ENCODE assay signal across 9 cellular contexts in genomic region chr6:15628499-15629131, GRCh38. TPM values are rescaled to one million over a fixed set of nuclear protein-coding genes. Genes with fewer than 3 reads are reported as not detected.
DNase-seq lines count a peak whose midpoint lies in the region; ATAC-seq and TF ChIP-seq lines count a peak whose summit lies in the region.
"Had no signal": no experiment of that assay in that cellular context is flagged by ENCODE, and none has a peak within 500 bp of the region (broad histone marks: within the 10 kb centered on the region; RNA-seq: fewer than 3 reads in every experiment).

No MANE protein-coding gene starts in this region.

- 68 to 82% (median 77%) methylated on average over 7 of the region's 7 CpGs for WGBS in stomach, 5 donors
- no CpG with 5 or more reads among the region's 7 CpGs for WGBS in H9 (ENCODE audit: extremely low coverage, insufficient read length, low lambda C conversion rate)

- POLR2A ChIA-PET in MCF 10A (lab: Yijun Ruan, JAX): no interaction called here

- intact Hi-C loops in MCF 10A (cut with micrococcal nuclease) (no loop called here), breast epithelium (cut with DNase I; ENCODE audit: low total_unique reads) (no loop called here), stomach (cut with DNase I; ENCODE audit: low total_unique reads) (loop anchor here (10.0 kb wide), 1 partner anchor 124 kb away; no protein-coding TSS in a partner anchor)

- no peak overlapping the region for H4K91ac ChIP-seq in H9 (ENCODE audit: insufficient read length, low read depth, low read length)

- H3K36me3 ChIP-seq in breast epithelium (no peaks in the 10 kb centered on the region), stomach (peaks cover 0 to 6% (median 5%) of the 10 kb centered on the region in 4 donors)

- H2BK12ac ChIP-seq in H9 (ENCODE audit: insufficient read length, low read depth, low read length): no peak overlapping the region

- H2BK120ac ChIP-seq in H9 (ENCODE audit: low read depth, low read length, poor library complexity, severe bottlenecking): no peak overlapping the region

- H4K8ac ChIP-seq in H9 (replicated peaks; ENCODE audit: insufficient read length, low read depth, low read length): no peak overlapping the region

- no peak overlapping the region for H3K14ac ChIP-seq in H9 (ENCODE audit: insufficient read depth, low read length)

- no peak overlapping the region for H2AFZ ChIP-seq in H9 (ENCODE audit: low read length)

- H4K5ac ChIP-seq in H9 (ENCODE audit: insufficient read length, low read depth, low read length): no peak overlapping the region

- H2BK20ac ChIP-seq in H9 (ENCODE audit: low read depth, low read length, poor library complexity, severe bottlenecking): no peak overlapping the region

- H3K56ac ChIP-seq in H9 (ENCODE audit: insufficient read length, low read depth, low read length): no peak overlapping the region

- no peak overlapping the region for H3K9ac ChIP-seq in H9 (ENCODE audit: extremely low read depth, insufficient read length, low read length)

- no TSS peak for BruUV-seq in MCF 10A (replicated peaks; lab: Mats Ljungman, UMichigan)

- H2AK5ac ChIP-seq in H9 (ENCODE audit: insufficient read length, low read length): no peak overlapping the region

- H3K4me1 ChIP-seq in breast epithelium (no peaks in the 10 kb centered on the region), stomach (peaks cover 0 to 24% (median 5%) of the 10 kb centered on the region in 4 donors), H9 (ENCODE audit: insufficient read depth, low read length) (no peaks in the 10 kb centered on the region)

- H3K27ac Mint-ChIP-seq in MCF 10A (ENCODE audit: low read depth, unreplicated experiment): peak overlapping the region; percentile 66
- no peak overlapping the region; a peak in 1 of 7 replicates for H3K27ac Mint-ChIP-seq in H9

- H3K27me3 ChIP-seq in breast epithelium: no peaks in the 10 kb centered on the region
- H3K27me3 ChIP-seq in stomach: no peaks in the 10 kb centered on the region
- no peaks in the 10 kb centered on the region for H3K27me3 ChIP-seq in H9 (ENCODE audit: insufficient read depth, low read length)

- CTCF ChIA-PET in MCF 10A (lab: Yijun Ruan, JAX): interaction anchor here (0.6 kb wide), 3 partner anchors 18 to 619 kb away, joined by 3 read pairs; no protein-coding TSS in a partner anchor

- H3K27ac ChIP-seq in breast epithelium (peak overlapping the region in 1 of 2 donors; percentile 62), stomach (peak overlapping the region in 2 of 5 donors; percentile 49), H9 (ENCODE audit: insufficient read length, low read depth, low read length) (no peak overlapping the region)

- H3K27me3 Mint-ChIP-seq in MCF 10A (ENCODE audit: insufficient read depth, unreplicated experiment) (no peaks in the 10 kb centered on the region), H9 (ENCODE audit: low read depth) (no peaks in the 10 kb centered on the region; the same call in 1 of the 2 replicates)
- no peaks in the 10 kb centered on the region for H3K27me3 Mint-ChIP-seq in activated T-cell treated with anti-CD3 and anti-CD28 coated beads, Interleukin-2, amount 50 U/mL, for 4 hours (ENCODE audit: low read depth)

- no peak overlapping the region for H2BK15ac ChIP-seq in H9 (ENCODE audit: low read depth, low read length)

- H3K4me3 Mint-ChIP-seq in MCF 10A (ENCODE audit: unreplicated experiment) (no peak overlapping the region), H9 (no peak overlapping the region)
- H3K4me3 Mint-ChIP-seq in activated T-cell treated with anti-CD3 and anti-CD28 coated beads, Interleukin-2, amount 50 U/mL, for 4 hours: peak overlapping the region; percentile 35

- H3K18ac ChIP-seq in H9 (ENCODE audit: insufficient read length, low read depth, low read length): no peak overlapping the region

- no peak overlapping the region for H3T11ph ChIP-seq in H9 (ENCODE audit: low read length)

- no peaks in the 10 kb centered on the region for H4K20me1 ChIP-seq in H9 (ENCODE audit: control insufficient read depth, insufficient read depth, insufficient read length)

- H3K23ac ChIP-seq in H9 (ENCODE audit: insufficient read length, low read depth, low read length): no peak overlapping the region

- peak; percentile 97 to 98 for ATAC-seq in activated T-cell treated with anti-CD3 and anti-CD28 coated beads, Interleukin-2, amount 50 U/mL, for 4 hours
- ATAC-seq in GM18909 (IDR thresholded peaks at IDR 0.05; ENCODE audit: poor library complexity, unreplicated experiment): no peak

- H3K4me2 ChIP-seq in H9 (ENCODE audit: insufficient read depth, insufficient read length, low read length): no peak overlapping the region

- H2BK5ac ChIP-seq in H9 (ENCODE audit: insufficient read length, low read length): no peak overlapping the region

- H3K79me1 ChIP-seq in H9 (ENCODE audit: insufficient read depth, low read depth, low read length, poor library complexity, severe bottlenecking): no peaks in the 10 kb centered on the region

- H3K36me3 Mint-ChIP-seq in MCF 10A (ENCODE audit: insufficient read depth, unreplicated experiment) (no peaks in the 10 kb centered on the region), H9 (ENCODE audit: insufficient read depth in 1 of 3, low read depth in 3 of 3) (no peaks in the 10 kb centered on the region)
- peaks cover 19% of the 10 kb centered on the region for H3K36me3 Mint-ChIP-seq in activated T-cell treated with anti-CD3 and anti-CD28 coated beads, Interleukin-2, amount 50 U/mL, for 4 hours (ENCODE audit: insufficient read depth)

- no peak for TF ChIP-seq POLR2A in breast epithelium (IDR thresholded peaks at IDR 0.05)
- TF ChIP-seq POLR2A in stomach (IDR thresholded peaks at IDR 0.05): no peak

- H3K9me3 ChIP-seq in breast epithelium (no peaks in the 10 kb centered on the region), stomach (no peaks in the 10 kb centered on the region), H9 (ENCODE audit: control insufficient read depth, low read depth, low read length) (no peaks in the 10 kb centered on the region)

- H3K4me3 ChIP-seq in breast epithelium (no peak overlapping the region), stomach (no peak overlapping the region)

- H3K4ac ChIP-seq in H9 (ENCODE audit: low read depth, low read length): no peak overlapping the region

- H3K23me2 ChIP-seq in H9 (ENCODE audit: insufficient read length, low read depth, low read length, poor library complexity, severe bottlenecking): no peaks in the 10 kb centered on the region

- H3K4me1 Mint-ChIP-seq in MCF 10A (ENCODE audit: insufficient read depth, unreplicated experiment) (peaks cover 4% of the 10 kb centered on the region), H9 (no peaks in the 10 kb centered on the region)
- H3K4me1 Mint-ChIP-seq in activated T-cell treated with anti-CD3 and anti-CD28 coated beads, Interleukin-2, amount 50 U/mL, for 4 hours (ENCODE audit: low read depth): peaks cover 44% of the 10 kb centered on the region

- no peak for TF ChIP-seq CTCF in MCF 10A (IDR thresholded peaks at IDR 0.05; ENCODE audit: unreplicated experiment)
- TF ChIP-seq CTCF in breast epithelium (IDR thresholded peaks at IDR 0.05): no peak
- TF ChIP-seq CTCF in stomach (IDR thresholded peaks at IDR 0.05): no peak
- TF ChIP-seq CTCF in H9 (conservative IDR thresholded peaks at IDR 0.05): no peak

- TF ChIP-seq EP300 in stomach (IDR thresholded peaks at IDR 0.05): no peak

- DNase-seq in MCF 10A (ENCODE audit: unreplicated experiment) (peak; percentile 51), breast epithelium (ENCODE audit: low spot score in 2 of 2) (no peak), myocyte (ENCODE audit: low read depth) (peak; percentile 80), stomach (no peak), H9 (no peak), DMS 273 (lab: John Stamatoyannopoulos, UW; ENCODE audit: unreplicated experiment) (no peak)
- DNase-seq in activated T-cell treated with anti-CD3 and anti-CD28 coated beads, Interleukin-2, amount 50 U/mL, for 4 hours: peak; percentile 35
- DNase-seq: central memory CD4-positive, alpha-beta T cell had no signal

- no peaks in the 10 kb centered on the region for H3K79me2 ChIP-seq in H9 (ENCODE audit: insufficient read depth, low read length)

- no peaks in the 10 kb centered on the region for H3K9me3 Mint-ChIP-seq in MCF 10A (ENCODE audit: unreplicated experiment)
- H3K9me3 Mint-ChIP-seq in activated T-cell treated with anti-CD3 and anti-CD28 coated beads, Interleukin-2, amount 50 U/mL, for 4 hours: no peaks in the 10 kb centered on the region
- no peaks in the 10 kb centered on the region for H3K9me3 Mint-ChIP-seq in H9

RNA-seq across cellular contexts. Expression of gene DTNBP1, which starts 34.2 kb away (rescaled TPM):
- total RNA-seq in MCF 10A (2022): 10.8 and 13.5 TPM in 2 replicates
- 10 to 100 TPM; 14.6 to 22.0 (median 19.5) TPM for total RNA-seq in breast epithelium
- 10 to 100 TPM; 17.2 to 22.0 (median 19.6) TPM for total RNA-seq in activated T-cell treated with anti-CD3 and anti-CD28 coated beads, Interleukin-2, amount 50 U/mL, for 4 hours
- 4.3 and 7.4 TPM in 2 replicates for total RNA-seq in myocyte
- polyA plus RNA-seq in myocyte (2012): 13.8 TPM
- total RNA-seq in stomach: 10 to 100 TPM in 1 of 5 donors, 1 to 10 TPM in 4; 4.1 to 68.7 (median 7.1) TPM
- 10 to 100 TPM; 15.8 to 28.3 (median 21.8) TPM for polyA plus RNA-seq in stomach
- 12.9 and 13.2 TPM in 2 replicates for total RNA-seq in H9 (2021)

Comparison
In these comparisons a context has a peak if more than half of its experiments do, and no peak if none do; other contexts are left out.
1. DNase-seq: peak in MCF 10A (single experiment), activated T-cell treated with anti-CD3 and anti-CD28 coated beads, Interleukin-2, amount 50 U/mL, for 4 hours (single experiment) and myocyte (single experiment); none in breast epithelium (0 of 2), stomach (single experiment), H9 (single experiment) and DMS 273 (single experiment).